24 cellular contexts compared by ENCODE assay signal in genomic region chr3:24475945-24476344, GRCh38. TPM values are rescaled to one million over a fixed set of nuclear protein-coding genes. Genes with fewer than 3 reads are reported as not detected.
A peak's percentile ranks its signal among the peaks of the same experiment; 100 is the strongest.
DNase-seq lines count a peak whose midpoint lies in the region; ATAC-seq lines count a peak whose summit lies in the region.
"Had no signal": no experiment of that assay in that cellular context is flagged by ENCODE, and none has a peak within 500 bp of the region (broad histone marks: within the 10 kb centered on the region; RNA-seq: fewer than 3 reads in every experiment).

No MANE protein-coding gene starts in this region.

- DNase-seq in ELR (ENCODE audit: low read depth) (peak; percentile 18), NCI-H226 (peak; percentile 22), myocyte (ENCODE audit: low read depth) (peak; percentile 61), retina (no peak), hypothalamus (lab: John Stamatoyannopoulos, UW) (no peak), cerebellum (ENCODE audit: low spot score) (no peak)
- DNase-seq: activated CD4-positive, alpha-beta T cell treated with anti-CD3 and anti-CD28 coated beads, Interleukin-2, amount 50 U/mL, for 4 hours; activated gamma-delta T cell treated with Interleukin-2 at 50 U/mL for 16 hours; amniotic stem cell; Calu3; central memory CD4-positive, alpha-beta T cell; effector CD4-positive, alpha-beta T cell; esophagus squamous epithelium; head of caudate nucleus; immature natural killer cell; MV-4-11; naive thymus-derived CD4-positive, alpha-beta T cell; NCI-H1930; SIG-M5; stomach; upper lobe of left lung had no signal

- ATAC-seq in esophagus mucosa (peak; percentile 52), GM21576 (IDR thresholded peaks at IDR 0.05; ENCODE audit: unreplicated experiment) (no peak)
- ATAC-seq: naive thymus-derived CD4-positive, alpha-beta T cell had no signal

RNA-seq across cellular contexts. Expression of gene THRB, which starts 18.7 kb away (rescaled TPM):
- total RNA-seq in esophagus mucosa (4.7 TPM), myocyte (4.7 and 5.1 TPM in 2 replicates), cerebellum (7.7 TPM)
- 1.9 TPM for polyA plus RNA-seq in myocyte (2012)
- total RNA-seq: T-helper 1 cell treated with Interleukin-12 subunit alpha and Interleukin-12 subunit beta and Interleukin-4 antibody, amounts not matched to agents 30 ng/mL and 1 ng/mL, for 36 hours had no signal
- polyA plus RNA-seq: immature natural killer cell had no signal

Comparison
In these comparisons a context has a peak if more than half of its experiments do, and no peak if none do; other contexts are left out.
1. DNase-seq: peak in ELR (single experiment), NCI-H226 (single experiment) and myocyte (single experiment); none in retina (single experiment), hypothalamus (0 of 51) and cerebellum (single experiment).